In the genomic region with DNA sequence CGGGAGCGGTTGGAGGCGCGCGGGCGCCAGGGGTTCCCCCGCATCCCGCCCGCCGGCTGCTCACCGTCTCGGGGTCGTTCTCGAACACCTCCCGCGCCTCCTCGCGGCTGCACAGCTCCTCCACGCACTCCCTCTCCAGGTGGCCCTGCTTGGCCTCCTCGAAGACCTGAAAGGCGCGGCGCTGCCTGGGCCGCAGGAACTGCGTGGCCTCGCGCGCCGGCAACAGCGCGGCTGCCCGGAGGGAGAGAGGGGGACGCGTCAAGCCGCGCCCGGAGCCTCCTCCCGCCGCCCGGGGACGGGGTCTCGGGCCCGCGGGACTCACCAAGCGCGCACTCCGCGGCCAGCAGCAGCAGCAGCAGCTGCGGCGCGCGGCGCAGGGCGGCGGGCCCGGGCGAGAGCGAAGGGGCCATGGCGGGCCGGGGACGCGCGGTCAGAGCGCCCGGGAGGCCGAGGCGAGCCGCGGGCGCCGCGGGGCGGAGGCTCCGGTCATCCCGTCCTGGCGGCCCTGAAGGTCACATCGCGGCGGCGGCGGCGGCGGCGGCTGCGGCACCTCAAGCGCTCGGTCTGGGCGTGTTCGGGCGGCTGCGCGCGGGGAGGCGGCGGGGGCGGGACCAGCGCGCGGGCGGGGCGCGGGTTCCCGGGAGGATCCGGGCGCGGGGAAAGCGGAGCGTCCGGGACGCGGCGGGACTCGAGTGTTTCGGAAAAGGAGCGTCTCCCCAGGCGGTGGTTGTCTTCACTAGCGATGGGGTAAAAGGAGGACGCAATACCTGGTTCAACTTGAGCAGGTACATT, we compare ENCODE assay signal across 1 cellular context.
TF ChIP-seq lines count a peak whose summit lies in the region.

A gene (minus strand): TSS at position 566 of the 792 bp plus-strand sequence. CDS start 156 bp downstream, at position 410.

TF ChIP-seq in WTC11, 78 proteins besides CTCF, POLR2A, EP300 and RAD21 (continued from another document):
- TF ChIP-seq, protein P1, sequence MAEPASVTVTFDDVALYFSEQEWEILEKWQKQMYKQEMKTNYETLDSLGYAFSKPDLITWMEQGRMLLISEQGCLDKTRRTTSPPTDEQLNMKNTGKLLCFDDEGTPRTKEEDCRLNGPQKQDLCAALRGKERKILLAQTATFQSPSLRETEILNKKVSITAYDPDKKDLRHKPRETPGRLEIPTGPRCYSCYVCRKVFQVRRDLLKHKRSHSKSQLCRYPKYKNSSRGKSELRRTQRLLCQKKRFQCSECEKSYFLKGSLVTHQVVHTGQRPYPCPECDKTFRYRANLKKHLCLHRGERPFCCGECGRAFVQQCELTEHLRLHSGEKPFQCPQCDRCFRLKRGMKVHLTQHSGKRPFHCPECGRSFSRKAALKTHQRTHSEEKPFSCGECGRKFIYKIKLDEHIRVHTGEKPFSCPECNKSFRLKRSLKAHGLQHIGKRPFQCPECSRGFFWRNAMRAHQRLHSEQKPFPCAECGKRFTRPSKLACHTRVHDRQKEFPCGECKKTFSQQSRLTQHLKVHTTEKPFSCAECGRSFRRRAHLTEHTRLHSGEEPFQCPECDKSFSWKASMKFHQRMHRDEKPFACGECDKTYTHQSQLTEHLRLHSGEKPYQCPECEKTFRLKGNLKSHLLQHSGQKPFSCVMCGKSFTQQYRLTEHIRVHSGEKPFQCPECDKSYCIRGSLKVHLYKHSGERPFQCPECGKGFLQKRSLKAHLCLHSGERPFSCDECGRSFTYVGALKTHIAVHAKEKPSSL (CRISPR knock-in tag; conservative IDR thresholded peaks at IDR 0.05) = no peak
- TF ChIP-seq, protein P2, sequence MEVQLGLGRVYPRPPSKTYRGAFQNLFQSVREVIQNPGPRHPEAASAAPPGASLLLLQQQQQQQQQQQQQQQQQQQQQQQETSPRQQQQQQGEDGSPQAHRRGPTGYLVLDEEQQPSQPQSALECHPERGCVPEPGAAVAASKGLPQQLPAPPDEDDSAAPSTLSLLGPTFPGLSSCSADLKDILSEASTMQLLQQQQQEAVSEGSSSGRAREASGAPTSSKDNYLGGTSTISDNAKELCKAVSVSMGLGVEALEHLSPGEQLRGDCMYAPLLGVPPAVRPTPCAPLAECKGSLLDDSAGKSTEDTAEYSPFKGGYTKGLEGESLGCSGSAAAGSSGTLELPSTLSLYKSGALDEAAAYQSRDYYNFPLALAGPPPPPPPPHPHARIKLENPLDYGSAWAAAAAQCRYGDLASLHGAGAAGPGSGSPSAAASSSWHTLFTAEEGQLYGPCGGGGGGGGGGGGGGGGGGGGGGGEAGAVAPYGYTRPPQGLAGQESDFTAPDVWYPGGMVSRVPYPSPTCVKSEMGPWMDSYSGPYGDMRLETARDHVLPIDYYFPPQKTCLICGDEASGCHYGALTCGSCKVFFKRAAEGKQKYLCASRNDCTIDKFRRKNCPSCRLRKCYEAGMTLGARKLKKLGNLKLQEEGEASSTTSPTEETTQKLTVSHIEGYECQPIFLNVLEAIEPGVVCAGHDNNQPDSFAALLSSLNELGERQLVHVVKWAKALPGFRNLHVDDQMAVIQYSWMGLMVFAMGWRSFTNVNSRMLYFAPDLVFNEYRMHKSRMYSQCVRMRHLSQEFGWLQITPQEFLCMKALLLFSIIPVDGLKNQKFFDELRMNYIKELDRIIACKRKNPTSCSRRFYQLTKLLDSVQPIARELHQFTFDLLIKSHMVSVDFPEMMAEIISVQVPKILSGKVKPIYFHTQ (CRISPR knock-in tag; IDR thresholded peaks at IDR 0.05) = no peak
- TF ChIP-seq PRRX2 (CRISPR knock-in tag; IDR thresholded peaks at IDR 0.05) (no peak), ELF4 (CRISPR knock-in tag; IDR thresholded peaks at IDR 0.05; ENCODE audit: low read depth) (no peak), ZNF232 (CRISPR knock-in tag; IDR thresholded peaks at IDR 0.05) (peak; percentile 51; the same call in 1 of the 2 replicates), ZNF138 (CRISPR knock-in tag; conservative IDR thresholded peaks at IDR 0.05) (no peak), TCF7 (CRISPR knock-in tag; IDR thresholded peaks at IDR 0.05; ENCODE audit: low read depth) (0 out of 2 replicates have a peak, but pooled peaks have one; percentile 76), ESRRA (CRISPR knock-in tag; IDR thresholded peaks at IDR 0.05; ENCODE audit: borderline replicate concordance) (no peak), IRF2 (CRISPR knock-in tag; IDR thresholded peaks at IDR 0.05; ENCODE audit: borderline replicate concordance, low read depth) (no peak)
